8 cellular contexts compared by ENCODE assay signal in the genomic region with DNA sequence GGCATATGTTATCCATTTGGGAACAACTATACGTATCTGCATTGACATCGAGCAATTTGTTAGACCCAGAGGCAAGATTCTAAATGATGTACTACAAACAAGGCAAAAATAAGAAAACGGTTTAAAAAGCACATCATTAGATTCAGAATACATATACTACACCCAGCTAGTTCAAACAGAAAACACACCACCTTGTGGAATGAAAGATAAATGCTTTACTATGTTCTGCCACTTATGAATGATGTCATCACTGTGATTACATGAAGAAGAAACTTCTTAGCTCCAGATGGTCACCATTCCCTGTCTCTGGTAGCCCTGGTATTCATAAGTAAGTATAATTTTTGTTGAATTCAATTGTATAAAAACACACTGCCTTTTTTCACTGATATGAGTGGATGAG. TPM values are rescaled to one million over a fixed set of nuclear protein-coding genes. Genes with fewer than 3 reads are reported as not detected.
DNase-seq lines count a peak whose midpoint lies in the region; ATAC-seq lines count a peak whose summit lies in the region.

No MANE protein-coding gene starts in this region.

- peak; percentile 43 for ATAC-seq in stimulated activated effector memory CD8-positive, alpha-beta T cell treated with anti-CD3 and anti-CD28 coated beads, Interleukin-12 subunit alpha, Interleukin-12 subunit beta, amount 100 ng/mL, for 72 hours

- no peak overlapping the region for H3K27ac Mint-ChIP-seq in stimulated activated effector memory CD8-positive, alpha-beta T cell treated with anti-CD3 and anti-CD28 coated beads, Interleukin-12 subunit alpha, Interleukin-12 subunit beta, amount 100 ng/mL, for 72 hours

- no peak overlapping the region for H3K4me3 Mint-ChIP-seq in stimulated activated effector memory CD8-positive, alpha-beta T cell treated with anti-CD3 and anti-CD28 coated beads, Interleukin-12 subunit alpha, Interleukin-12 subunit beta, amount 100 ng/mL, for 72 hours

- H3K4me3 ChIP-seq in MG63: no peak overlapping the region

- DNase-seq in SIG-M5 treated with dmso at 0.1 percent for 504 hours (lab: John Stamatoyannopoulos, UW; ENCODE audit: unreplicated experiment) (peak; percentile 100), SIG-M5 (lab: John Stamatoyannopoulos, UW) (no peak), NCI-H2171 treated with DMSO at 0.1 percent for 48 hours (lab: John Stamatoyannopoulos, UW) (peak; percentile 69), dedifferentiated amniotic fluid mesenchymal stem cell (ENCODE audit: extremely low spot score) (peak; percentile 59), MG63 (no peak), DMS79 (lab: John Stamatoyannopoulos, UW) (no peak), DMS79 treated with DMSO at 0.1 percent for 48 hours (lab: John Stamatoyannopoulos, UW) (no peak)
- DNase-seq in stimulated activated effector memory CD8-positive, alpha-beta T cell treated with anti-CD3 and anti-CD28 coated beads, Interleukin-12 subunit alpha, Interleukin-12 subunit beta, amount 100 ng/mL, for 72 hours (ENCODE audit: low spot score in 2 of 2): no peak

- no peaks in the 10 kb centered on the region for H3K9me3 Mint-ChIP-seq in stimulated activated effector memory CD8-positive, alpha-beta T cell treated with anti-CD3 and anti-CD28 coated beads, Interleukin-12 subunit alpha, Interleukin-12 subunit beta, amount 100 ng/mL, for 72 hours

- no peaks in the 10 kb centered on the region for H3K4me1 Mint-ChIP-seq in stimulated activated effector memory CD8-positive, alpha-beta T cell treated with anti-CD3 and anti-CD28 coated beads, Interleukin-12 subunit alpha, Interleukin-12 subunit beta, amount 100 ng/mL, for 72 hours

- 0 out of 2 replicates have a peak, but pooled peaks cover 2% of the 10 kb centered on the region for H3K27me3 ChIP-seq in MG63

- H3K36me3 ChIP-seq in MG63: no peaks in the 10 kb centered on the region

- no peaks in the 10 kb centered on the region for H3K9me3 ChIP-seq in MG63

- no peaks in the 10 kb centered on the region for H3K36me3 Mint-ChIP-seq in stimulated activated effector memory CD8-positive, alpha-beta T cell treated with anti-CD3 and anti-CD28 coated beads, Interleukin-12 subunit alpha, Interleukin-12 subunit beta, amount 100 ng/mL, for 72 hours

RNA-seq across cellular contexts. Expression of a gene that starts 7.8 kb away (rescaled TPM):
- 0.43 TPM in 1 of 2 replicates, not detected in the other for total RNA-seq in MG63 (2014; rRNA removed; shearing (Covaris generic); ENCODE audit: low replicate concordance)

Comparison
In these comparisons a context has a peak if more than half of its experiments do, and no peak if none do; other contexts are left out.
1. DNase-seq: peak in SIG-M5 treated with dmso at 0.1 percent for 504 hours (single experiment), NCI-H2171 treated with DMSO at 0.1 percent for 48 hours (single experiment) and dedifferentiated amniotic fluid mesenchymal stem cell (single experiment); none in SIG-M5 (single experiment), stimulated activated effector memory CD8-positive, alpha-beta T cell treated with anti-CD3 and anti-CD28 coated beads, Interleukin-12 subunit alpha, Interleukin-12 subunit beta, amount 100 ng/mL, for 72 hours (0 of 2), MG63 (single experiment), DMS79 (single experiment) and DMS79 treated with DMSO at 0.1 percent for 48 hours (single experiment).